Comparison of ENCODE assay signal across 32 cellular contexts in the genomic region with DNA sequence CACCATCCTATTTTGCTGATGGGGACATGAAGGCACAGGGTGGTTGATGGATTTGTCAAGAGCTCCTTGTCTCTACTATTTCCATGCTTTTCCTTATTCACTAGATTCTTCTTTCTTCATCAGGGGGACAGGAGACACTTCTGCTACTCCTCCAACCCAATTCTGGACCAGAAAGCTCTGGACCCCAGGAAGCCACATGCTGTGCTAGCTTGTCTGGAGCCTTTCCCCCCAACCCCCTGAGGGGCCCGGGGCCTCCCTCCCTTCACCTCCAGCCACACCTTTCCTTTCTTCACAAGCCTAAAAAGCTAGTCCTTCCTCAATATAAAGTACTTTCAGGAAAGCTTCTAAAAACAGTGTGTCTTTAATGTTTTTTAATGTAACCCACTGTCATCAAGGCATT.
"Had no signal": no experiment of that assay in that cellular context is flagged by ENCODE, and none has a peak within 500 bp of the region (broad histone marks: within the 10 kb centered on the region; RNA-seq: fewer than 3 reads in every experiment).

No MANE protein-coding gene starts in this region.

- H3K4me3 ChIP-seq: dorsolateral prefrontal cortex, esophagus squamous epithelium, heart right ventricle, lower lobe of right lung, ovary, right lobe of liver, smooth muscle cell, testis, tibial artery, upper lobe of left lung had no signal

- H3K27me3 ChIP-seq: ovary, right lobe of liver, testis, upper lobe of left lung had no signal

- H3K4me1 Mint-ChIP-seq: naive thymus-derived CD8-positive, alpha-beta T cell; nephron progenitor cell; stimulated activated memory B cell treated with anti-CD40 and anti-IgM and Interleukin-4, amounts not matched to agents 10 μg/mL and 1 μg/mL and 100 μg/mL, for 72 hours had no signal

- H3K36me3 ChIP-seq: esophagus squamous epithelium, heart right ventricle, lower lobe of right lung, ovary, right lobe of liver, tibial artery, upper lobe of left lung had no signal

- FAIRE-seq: colon, endothelial cell of umbilical vein, islet of Langerhans, urothelium cell line had no signal

- H3K36me3 Mint-ChIP-seq: naive thymus-derived CD8-positive, alpha-beta T cell; stimulated activated memory B cell treated with anti-CD40 and anti-IgM and Interleukin-4, amounts not matched to agents 10 μg/mL and 1 μg/mL and 100 μg/mL, for 72 hours had no signal

- DNase-seq: dorsolateral prefrontal cortex; effector CD4-positive, alpha-beta T cell; esophagus squamous epithelium; foreskin melanocyte; glutamatergic neuron; heart right ventricle; hippocampal formation; kidney glomerular epithelial cell; left colon; left ventricle myocardium superior; lower lobe of right lung; naive thymus-derived CD8-positive, alpha-beta T cell; nephron progenitor cell; nucleus accumbens; ovary; posterior cingulate gyrus; retina; right lobe of liver; stimulated activated CD4-positive, alpha-beta T cell treated with anti-CD3 and anti-CD28 coated beads, Interleukin-12 subunit alpha, Interleukin-12 subunit beta, amount 100 ng/mL, for 4 hours; stimulated activated CD4-positive, alpha-beta T cell treated with anti-CD3 and anti-CD28 coated beads, Interleukin-2, amount 100 ng/mL, for 24 hours; stimulated activated CD4-positive, alpha-beta T cell treated with anti-CD3 and anti-CD28 coated beads, Interleukin-4, amount 100 ng/mL, for 24 hours; stimulated activated naive CD8-positive, alpha-beta T cell treated with anti-CD3 and anti-CD28 coated beads, Interleukin-15, Interleukin-2, amounts not matched to agents 100 U/mL and 50 U/mL, for 24 hours; substantia nigra; testis; tibial artery; upper lobe of left lung had no signal

- H3K4me3 Mint-ChIP-seq: naive thymus-derived CD8-positive, alpha-beta T cell; nephron progenitor cell; stimulated activated memory B cell treated with anti-CD40 and anti-IgM and Interleukin-4, amounts not matched to agents 10 μg/mL and 1 μg/mL and 100 μg/mL, for 72 hours had no signal

- H3K9me3 Mint-ChIP-seq: naive thymus-derived CD8-positive, alpha-beta T cell had no signal

- H3K27ac Mint-ChIP-seq: stimulated activated memory B cell treated with anti-CD40 and anti-IgM and Interleukin-4, amounts not matched to agents 10 μg/mL and 1 μg/mL and 100 μg/mL, for 72 hours had no signal

- ATAC-seq: heart right ventricle; left colon; left ventricle myocardium superior; lower lobe of right lung; naive thymus-derived CD8-positive, alpha-beta T cell; right lobe of liver; stimulated activated memory B cell treated with anti-CD40 and anti-IgM and Interleukin-4, amounts not matched to agents 10 μg/mL and 1 μg/mL and 100 μg/mL, for 72 hours; stimulated activated naive CD8-positive, alpha-beta T cell treated with anti-CD3 and anti-CD28 coated beads, Interleukin-15, Interleukin-2, amounts not matched to agents 100 U/mL and 50 U/mL, for 24 hours had no signal
